8 cellular contexts compared by ENCODE assay signal in the genomic region with DNA sequence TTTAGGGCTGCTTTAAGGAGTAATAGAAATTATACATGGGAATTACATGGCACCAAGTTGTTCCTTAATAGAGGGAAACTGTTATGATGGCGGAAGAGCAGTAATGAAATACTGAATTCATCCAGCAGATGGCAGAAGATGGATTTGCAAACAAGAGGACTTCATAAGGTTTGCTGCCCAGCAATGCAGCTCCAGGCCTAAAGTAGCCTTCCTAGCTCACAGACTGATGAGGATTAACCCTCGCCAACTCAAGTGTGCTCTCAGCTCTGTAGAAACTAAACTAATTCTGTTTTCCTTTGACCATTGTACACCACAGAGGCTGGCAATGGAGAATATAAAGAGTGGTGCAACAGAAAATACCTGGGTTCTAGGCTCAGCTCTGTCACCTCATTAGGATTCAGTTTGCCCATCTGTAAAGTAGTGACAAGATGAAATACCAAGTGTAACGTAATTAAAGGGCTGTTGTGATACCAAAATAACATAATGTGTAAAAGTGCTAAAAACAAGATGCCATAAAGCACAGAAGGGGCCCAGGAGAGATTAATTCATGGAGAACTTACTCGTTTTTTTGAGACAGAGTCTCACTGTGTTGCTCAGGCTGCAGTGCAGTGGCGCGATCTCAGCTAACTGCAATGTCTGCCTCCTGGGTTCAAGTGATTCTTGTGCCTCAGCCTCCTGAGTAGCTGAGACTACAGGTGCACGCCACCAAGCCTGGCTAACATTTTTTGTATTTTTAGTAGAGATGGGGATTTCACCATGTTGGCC.
DNase-seq lines count a peak whose midpoint lies in the region; ATAC-seq and TF ChIP-seq lines count a peak whose summit lies in the region.

No MANE protein-coding gene starts in this region.

- 70 to 77% (median 73%) methylated on average over 7 of the region's 7 CpGs for WGBS in heart left ventricle, 4 donors

- H3K27me3 Mint-ChIP-seq in activated CD8-positive, alpha-beta T cell treated with anti-CD3 and anti-CD28 coated beads for 36 hours = peaks cover 2% of the 10 kb centered on the region

- CTCF ChIA-PET in activated CD8-positive, alpha-beta T cell treated with anti-CD3 and anti-CD28 coated beads for 36 hours (lab: Charles Lee) = interaction anchor here (0.6 to 6.7 kb wide), 18 partner anchors 9 to 255 kb away, joined by 3 to 49 read pairs (median 4); no protein-coding TSS in a partner anchor

- ATAC-seq in HG03159 (IDR thresholded peaks at IDR 0.05; ENCODE audit: unreplicated experiment) (peak; percentile 70), heart left ventricle (peak; percentile 57 to 78 (median 71)), GM21381 (IDR thresholded peaks at IDR 0.05; ENCODE audit: unreplicated experiment) (no peak)
- no peak for ATAC-seq in activated CD8-positive, alpha-beta T cell treated with anti-CD3 and anti-CD28 coated beads for 36 hours

- in situ Hi-C loops in GM13976 (cut with MboI; ENCODE audit: low sequenced_read_pairs, unreplicated experiment) = no loop called here

- peaks cover 0 to 18% (median 4%) of the 10 kb centered on the region in 12 donors for H3K4me1 ChIP-seq in heart left ventricle

- H3K36me3 Mint-ChIP-seq in activated CD8-positive, alpha-beta T cell treated with anti-CD3 and anti-CD28 coated beads for 36 hours (ENCODE audit: low read depth) = peaks cover 2% of the 10 kb centered on the region

- intact Hi-C loops in activated CD8-positive, alpha-beta T cell treated with anti-CD3 and anti-CD28 coated beads for 36 hours (cut with micrococcal nuclease) = loop anchor here (2.0 kb wide), 1 partner anchor 228 kb away; no protein-coding TSS in a partner anchor
- intact Hi-C loops in heart left ventricle (cut with DNase I) = loop anchor here (1.0 to 10.0 kb wide), 12 partner anchors 152 to 792 kb away; partner anchors contain the start of genes GADD45A (in 6 of the 10) and GNG12 (in 5 of the 10)

- no peak overlapping the region for H3K4me3 Mint-ChIP-seq in activated CD8-positive, alpha-beta T cell treated with anti-CD3 and anti-CD28 coated beads for 36 hours

- H3K4me3 ChIP-seq in heart left ventricle = no peak overlapping the region

- no peaks in the 10 kb centered on the region for H3K36me3 ChIP-seq in heart left ventricle

- peak; percentile 76 for DNase-seq in AG09319 (ENCODE audit: extremely low read depth, low read depth)
- DNase-seq in GM13976 (ENCODE audit: low spot score) = peak; percentile 57
- peak; percentile 75 for DNase-seq in NCI-H2196 (lab: John Stamatoyannopoulos, UW; ENCODE audit: unreplicated experiment)
- DNase-seq in activated CD8-positive, alpha-beta T cell treated with anti-CD3 and anti-CD28 coated beads for 36 hours = peak; percentile 12
- DNase-seq in heart left ventricle = peak in 4 of 5 donors; percentile 22 to 43 (median 37)
- peak; percentile 58 for DNase-seq in putamen (ENCODE audit: low spot score)

- H3K27me3 ChIP-seq in heart left ventricle = no peaks in the 10 kb centered on the region

- TF ChIP-seq POLR2A in heart left ventricle (IDR thresholded peaks at IDR 0.05) = no peak

- peaks cover 10% of the 10 kb centered on the region for H3K4me1 Mint-ChIP-seq in activated CD8-positive, alpha-beta T cell treated with anti-CD3 and anti-CD28 coated beads for 36 hours (ENCODE audit: low read depth)

- H3K9me3 Mint-ChIP-seq in activated CD8-positive, alpha-beta T cell treated with anti-CD3 and anti-CD28 coated beads for 36 hours = peaks cover 2% of the 10 kb centered on the region

- POLR2A ChIA-PET in activated CD8-positive, alpha-beta T cell treated with anti-CD3 and anti-CD28 coated beads for 36 hours (lab: Charles Lee) = no interaction called here

- TF ChIP-seq CTCF in AG09319 (IDR thresholded peaks at IDR 0.05; ENCODE audit: low read depth, low read length) = peak; percentile 66
- peak; percentile 23 for TF ChIP-seq CTCF in GM13976 (IDR thresholded peaks at IDR 0.05; ENCODE audit: borderline replicate concordance, control extremely low read depth, extremely low read depth, insufficient read depth, missing control alignments)
- TF ChIP-seq CTCF in activated CD8-positive, alpha-beta T cell treated with anti-CD3 and anti-CD28 coated beads for 36 hours (IDR thresholded peaks at IDR 0.05) = peak; percentile 69
- peak; percentile 63 to 82 (median 72) for TF ChIP-seq CTCF in heart left ventricle (IDR thresholded peaks at IDR 0.05)

- H3K27ac ChIP-seq in heart left ventricle = no peak overlapping the region

- no peaks in the 10 kb centered on the region for H3K9me3 ChIP-seq in heart left ventricle

- H3K27ac Mint-ChIP-seq in activated CD8-positive, alpha-beta T cell treated with anti-CD3 and anti-CD28 coated beads for 36 hours = no peak overlapping the region

Comparison
In these comparisons a context has a peak if more than half of its experiments do, and no peak if none do; other contexts are left out.
1. DNase-seq: peak in every context shown above with its lines; median percentile 76 in AG09319; 75 in NCI-H2196; 58 in putamen; 57 in GM13976; 37 in heart left ventricle; 12 in activated CD8-positive, alpha-beta T cell treated with anti-CD3 and anti-CD28 coated beads for 36 hours.
2. ATAC-seq: peak in HG03159 (single experiment) and heart left ventricle (4 of 4); none in activated CD8-positive, alpha-beta T cell treated with anti-CD3 and anti-CD28 coated beads for 36 hours (single experiment) and GM21381 (single experiment).
3. Peak in every context shown above with its lines, with median percentiles within 50 percentile points of each other: CTCF ChIP-seq.